ENCODE assay signal across 9 cellular contexts in genomic region chr11:75349540-75350116, GRCh38. TPM values are rescaled to one million over a fixed set of nuclear protein-coding genes. Genes with fewer than 3 reads are reported as not detected.
DNase-seq lines count a peak whose midpoint lies in the region; ATAC-seq, FAIRE-seq and TF ChIP-seq lines count a peak whose summit lies in the region.
"Had no signal": no experiment of that assay in that cellular context is flagged by ENCODE, and none has a peak within 500 bp of the region (broad histone marks: within the 10 kb centered on the region; RNA-seq: fewer than 3 reads in every experiment).

No MANE protein-coding gene starts in this region.

- H3K36me3 ChIP-seq in KOPT-K1 (ENCODE audit: insufficient read depth, low read length) (no peaks in the 10 kb centered on the region), colonic mucosa (no peaks in the 10 kb centered on the region), mucosa of stomach (ENCODE audit: control insufficient read depth, insufficient read depth, low read length) (no peaks in the 10 kb centered on the region)

- H3K9me3 ChIP-seq in A549 = no peaks in the 10 kb centered on the region
- no peaks in the 10 kb centered on the region for H3K9me3 ChIP-seq in KOPT-K1 (ENCODE audit: insufficient read depth, low read length, poor library complexity, severe bottlenecking)
- no peaks in the 10 kb centered on the region for H3K9me3 ChIP-seq in colonic mucosa
- H3K9me3 ChIP-seq in mucosa of stomach (ENCODE audit: control insufficient read depth, low read length) = no peaks in the 10 kb centered on the region

- 92% methylated on average over 4 of the region's 4 CpGs for WGBS in A549 (ENCODE audit: missing lambda C conversion rate)

- TF ChIP-seq RAD21 in A549 (conservative IDR thresholded peaks at IDR 0.05 in 1 of 2, IDR thresholded peaks at IDR 0.05 in 1 of 2) = no peak

- H3K27ac ChIP-seq in A549 = peak overlapping the region; percentile 10 to 77; a peak in 2 of 6 replicates
- H3K27ac ChIP-seq in KOPT-K1 (ENCODE audit: low read depth, low read length, poor library complexity, severe bottlenecking) = peak overlapping the region; percentile 21
- peak overlapping the region; percentile 85 for H3K27ac ChIP-seq in colonic mucosa

- no peak for FAIRE-seq in A549 (lab: Jason Lieb, UNC)

- ATAC-seq in A549 (no peak), HG02678 (IDR thresholded peaks at IDR 0.05; ENCODE audit: unreplicated experiment) (no peak), HG02763 (IDR thresholded peaks at IDR 0.05; ENCODE audit: unreplicated experiment) (no peak), GM18511 (IDR thresholded peaks at IDR 0.05; ENCODE audit: unreplicated experiment) (no peak)

- H3K9ac ChIP-seq in colonic mucosa (ENCODE audit: low read depth in 2 of 2, low read length in 2 of 2) (peak overlapping the region; percentile 85 to 96), mucosa of stomach (ENCODE audit: low read length) (peak overlapping the region; percentile 79)

- TF ChIP-seq CTCF in A549 (IDR thresholded peaks at IDR 0.05) = no peak
- TF ChIP-seq CTCF in colonic mucosa (IDR thresholded peaks at IDR 0.05) = no peak

- DNase-seq in A549 (ENCODE audit: low read depth in 1 of 2, low spot score in 1 of 2) (no peak), colonic mucosa (peak; percentile 64)
- no peak for DNase-seq in central memory CD4-positive, alpha-beta T cell
- DNase-seq: WERI-Rb-1 had no signal

- POLR2A ChIA-PET in A549 (lab: Yijun Ruan, JAX) = no interaction called here

- peaks cover 46% of the 10 kb centered on the region for H3K4me1 ChIP-seq in A549
- peaks cover 35% of the 10 kb centered on the region for H3K4me1 ChIP-seq in colonic mucosa
- H3K4me1 ChIP-seq in mucosa of stomach (ENCODE audit: control insufficient read depth, insufficient read depth, low read length) = peaks cover 68% of the 10 kb centered on the region

- no peak for TF ChIP-seq POLR2A in A549 (IDR thresholded peaks at IDR 0.05; ENCODE audit: low read length)

- CTCF ChIA-PET in A549 (lab: Yijun Ruan, JAX) = interaction anchor here (0.5 to 2.1 kb wide), 5 partner anchors 16 to 182 kb away, joined by 3 to 13 read pairs (median 3); no protein-coding TSS in a partner anchor

- H3K4me3 ChIP-seq in A549 (no peak overlapping the region), colonic mucosa (peak overlapping the region; percentile 65), mucosa of stomach (ENCODE audit: low read length) (peak overlapping the region; percentile 44)

- intact Hi-C loops in colonic mucosa (cut with DNase I) = no loop called here

- no peaks in the 10 kb centered on the region for H3K27me3 ChIP-seq in colonic mucosa
- H3K27me3 ChIP-seq in mucosa of stomach (ENCODE audit: control insufficient read depth, insufficient read depth, low read length) = no peaks in the 10 kb centered on the region

- no peak for TF ChIP-seq EP300 in A549 (IDR thresholded peaks at IDR 0.05)

- peak overlapping the region; percentile 96; the same call in 2 of the 3 replicates for H3K4me2 ChIP-seq in A549

TF ChIP-seq in A549, 52 proteins besides CTCF, POLR2A, EP300 and RAD21:
- TF ChIP-seq HES2 (IDR thresholded peaks at IDR 0.05) = no peak
- TF ChIP-seq KDM5A (IDR thresholded peaks at IDR 0.05) = no peak
- TF ChIP-seq HEYL (CRISPR knock-in tag; IDR thresholded peaks at IDR 0.05) = no peak
- TF ChIP-seq POLR2AphosphoS2 (conservative IDR thresholded peaks at IDR 0.05; ENCODE audit: low read length) = no peak
- TF ChIP-seq NPAS2 (CRISPR knock-in tag; IDR thresholded peaks at IDR 0.05; ENCODE audit: borderline replicate concordance) = no peak
- no peak for TF ChIP-seq MAZ (IDR thresholded peaks at IDR 0.05; ENCODE audit: borderline replicate concordance, low read depth, low read length)
- no peak for TF ChIP-seq NR3C1 (IDR thresholded peaks at IDR 0.05)
- TF ChIP-seq RCOR1 (IDR thresholded peaks at IDR 0.05; ENCODE audit: low read depth, low read length) = no peak
- no peak for TF ChIP-seq JUN (IDR thresholded peaks at IDR 0.05)
- no peak for TF ChIP-seq CBX8 (IDR thresholded peaks at IDR 0.05)
- TF ChIP-seq CEBPB (IDR thresholded peaks at IDR 0.05) = no peak
- TF ChIP-seq RARB (CRISPR knock-in tag; IDR thresholded peaks at IDR 0.05) = no peak
- TF ChIP-seq NFE2L2 (conservative IDR thresholded peaks at IDR 0.05; ENCODE audit: low read length) = no peak
- TF ChIP-seq EHMT2 (IDR thresholded peaks at IDR 0.05; ENCODE audit: low read depth) = no peak
- TF ChIP-seq HOXB5 (CRISPR knock-in tag; IDR thresholded peaks at IDR 0.05) = no peak

RNA-seq across cellular contexts. Expression of gene ARRB1, which starts 1.8 kb away (rescaled TPM):
- 14.3 and 18.1 TPM in 2 replicates for polyA plus RNA-seq in A549 (2011; rRNA removed)
- 4.8 TPM in 2 replicates for polyA plus RNA-seq in A549 (2012; cell fraction: cytosol; rRNA removed)
- polyA plus RNA-seq in A549 (2012; cell fraction: nucleus; rRNA removed) = 3.8 and 5.0 TPM in 2 replicates
- polyA plus RNA-seq in A549 (2017; fragmentation: RNase III; extraction: RNeasy Plus Mini Kit Qiagen cat#74134 plus additional on column Dnase treatment) = 4.9 to 8.4 TPM (median 6.8 TPM) in 3 replicates
- 54.8 and 57.9 TPM in 2 replicates for polyA minus RNA-seq in A549 (2011; rRNA and poly(A)+ RNA removed)
- total RNA-seq in colonic mucosa = 10 to 100 TPM; 70.3 to 73.4 TPM

RNA-seq across cellular contexts. Expression of gene RPS3, which starts 49.7 kb away (rescaled TPM):
- polyA plus RNA-seq in A549 (2011; rRNA removed) (2,571 and 3,468 TPM in 2 replicates), A549 (2017; fragmentation: RNase III; extraction: RNeasy Plus Mini Kit Qiagen cat#74134 plus additional on column Dnase treatment) (3,458 to 3,978 TPM (median 3,544 TPM) in 3 replicates)
- 3,252 and 4,158 TPM in 2 replicates for polyA plus RNA-seq in A549 (2012; cell fraction: cytosol; rRNA removed)
- polyA plus RNA-seq in A549 (2012; cell fraction: nucleus; rRNA removed) = 1,461 and 2,420 TPM in 2 replicates
- polyA minus RNA-seq in A549 (2011; rRNA and poly(A)+ RNA removed) = 1,439 and 1,839 TPM in 2 replicates
- 1,000 to 10,000 TPM; 2,133 to 2,596 TPM for total RNA-seq in colonic mucosa

Comparison
In these comparisons a context has a peak if more than half of its experiments do, and no peak if none do; other contexts are left out.
1. H3K27ac ChIP-seq: peak in every context shown above with its lines; median percentile 85 in colonic mucosa; 44 in A549; 21 in KOPT-K1.